In genomic region chr7:7953761-7954160, GRCh38 we compare ENCODE assay signal across 24 cellular contexts. TPM values are rescaled to one million over a fixed set of nuclear protein-coding genes. Genes with fewer than 3 reads are reported as not detected.
DNase-seq lines count a peak whose midpoint lies in the region; ATAC-seq, FAIRE-seq and TF ChIP-seq lines count a peak whose summit lies in the region.
"Had no signal": no experiment of that assay in that cellular context is flagged by ENCODE, and none has a peak within 500 bp of the region (broad histone marks: within the 10 kb centered on the region; RNA-seq: fewer than 3 reads in every experiment).

No MANE protein-coding gene starts in this region.

- POLR2A ChIA-PET in SK-N-SH (lab: Yijun Ruan, JAX), result interaction anchor here (1.6 kb wide), 1 partner anchor 10 kb away, joined by 4 read pairs; no protein-coding TSS in a partner anchor

- H3K4me2 ChIP-seq in SK-N-SH, result no peak overlapping the region
- H3K4me2 ChIP-seq: A549, BLaER1 had no signal

- peak; percentile 23 for FAIRE-seq in RCC 7860 (lab: Jason Lieb, UNC)
- FAIRE-seq: A549, GM12891, GM18507 had no signal

- H4K20me1 ChIP-seq in SK-N-SH (ENCODE audit: insufficient read depth), result no peaks in the 10 kb centered on the region
- H4K20me1 ChIP-seq: BLaER1 had no signal

- no peak for TF ChIP-seq EP300 in SK-N-SH (IDR thresholded peaks at IDR 0.05; ENCODE audit: borderline replicate concordance in 1 of 2, low read depth in 1 of 2, low read length in 1 of 2)

- no peak overlapping the region for H3K4me3 ChIP-seq in SK-N-SH (ENCODE audit: low read depth in 2 of 2, low read length in 1 of 2)
- H3K4me3 ChIP-seq in AG10803 (ENCODE audit: low read length), result no peak overlapping the region
- no peak overlapping the region for H3K4me3 ChIP-seq in thyroid gland (replicated peaks in 1 of 3)
- H3K4me3 ChIP-seq: A549, BLaER1, GM23338 had no signal

- peak; percentile 58 for ATAC-seq in SK-N-SH treated with all-trans-retinoic acid at 6 μM for 48 hours
- no peak for ATAC-seq in HG03565 (IDR thresholded peaks at IDR 0.05; ENCODE audit: unreplicated experiment)
- no peak for ATAC-seq in GM21737 (IDR thresholded peaks at IDR 0.05; ENCODE audit: unreplicated experiment)
- ATAC-seq: A549; CD8-positive, alpha-beta T cell; HCT116 had no signal

- no peak for TF ChIP-seq POLR2A in thyroid gland (IDR thresholded peaks at IDR 0.05)

- no peak overlapping the region for H2AFZ ChIP-seq in SK-N-SH (ENCODE audit: low read depth)
- H2AFZ ChIP-seq: GM23338 had no signal

- H3K27me3 ChIP-seq in SK-N-SH (ENCODE audit: insufficient read depth) (no peaks in the 10 kb centered on the region), thyroid gland (no peaks in the 10 kb centered on the region)
- H3K27me3 ChIP-seq: BLaER1 had no signal

- H3K27ac ChIP-seq in SK-N-SH (ENCODE audit: low read depth in 2 of 2, low read length in 1 of 2) (0 out of 4 replicates have a peak overlapping the region, but pooled peaks of 1 of the 2 experiments have one; percentile 9), thyroid gland (peak overlapping the region; percentile 78 to 96 (median 78))
- H3K27ac ChIP-seq: 22Rv1, A549, BLaER1, C4-2B had no signal

- H3K79me2 ChIP-seq in SK-N-SH (ENCODE audit: insufficient read depth), result no peaks in the 10 kb centered on the region

- peaks cover 7% of the 10 kb centered on the region for H3F3A ChIP-seq in SK-N-SH (replicated peaks; ENCODE audit: insufficient read depth)

- TF ChIP-seq RAD21 in SK-N-SH (IDR thresholded peaks at IDR 0.05; ENCODE audit: low read length), result no peak

- no peak overlapping the region for H3K9ac ChIP-seq in SK-N-SH
- H3K9ac ChIP-seq: BLaER1 had no signal

- H3K36me3 ChIP-seq in SK-N-SH (replicated peaks in 1 of 2; ENCODE audit: control insufficient read depth in 1 of 2, insufficient read depth in 2 of 2, low read length in 1 of 2), result no peaks in the 10 kb centered on the region
- no peaks in the 10 kb centered on the region for H3K36me3 ChIP-seq in thyroid gland
- H3K36me3 ChIP-seq: BLaER1 had no signal

- intact Hi-C loops in thyroid gland (cut with DNase I) (no loop called here), cardiac septum (cut with DNase I) (no loop called here)

- CTCF ChIA-PET in SK-N-SH (lab: Yijun Ruan, JAX), result interaction anchor here (0.8 to 4.5 kb wide), 4 partner anchors 9 to 13 kb away, joined by 3 to 20 read pairs (median 4); no protein-coding TSS in a partner anchor

- H3K9me3 ChIP-seq in SK-N-SH, result no peaks in the 10 kb centered on the region
- no peaks in the 10 kb centered on the region for H3K9me3 ChIP-seq in thyroid gland
- H3K9me3 ChIP-seq: A549, Caco-2 had no signal

- no peak for DNase-seq in SK-N-SH
- DNase-seq in AG10803 (ENCODE audit: low read depth), result peak; percentile 29
- DNase-seq in RCC 7860 (ENCODE audit: low spot score), result no peak
- DNase-seq in thyroid gland, result no peak
- no peak for DNase-seq in cardiac septum (ENCODE audit: low spot score)
- DNase-seq: ACHN; Caco-2; CD4-positive, CD25-positive, alpha-beta regulatory T cell; CD8-positive, alpha-beta T cell; DMS 273 treated with DMSO at 0.1 percent for 48 hours; DMS79; GF-D8; H9 had no signal

- TF ChIP-seq CTCF in SK-N-SH (IDR thresholded peaks at IDR 0.05) (no peak), AG10803 (conservative IDR thresholded peaks at IDR 0.05; ENCODE audit: low read length) (no peak), thyroid gland (IDR thresholded peaks at IDR 0.05) (no peak)

- no peaks in the 10 kb centered on the region for H3K9me2 ChIP-seq in SK-N-SH

- H3K4me1 ChIP-seq in SK-N-SH (ENCODE audit: control insufficient read depth in 1 of 2, insufficient read depth in 2 of 2, low read depth in 1 of 2, low read length in 1 of 2) (peaks cover 0 to 5% of the 10 kb centered on the region in 2 experiments; a peak in 1 of 4 replicates), thyroid gland (peaks cover 36 to 38% of the 10 kb centered on the region in 2 donors)
- H3K4me1 ChIP-seq: BLaER1 had no signal

TF ChIP-seq in SK-N-SH treated with all-trans-retinoic acid at 6 μM for 48 hours, 23 proteins besides CTCF, POLR2A, EP300 and RAD21:
- no peak for TF ChIP-seq ARNTL (CRISPR knock-in tag; IDR thresholded peaks at IDR 0.05; ENCODE audit: borderline replicate concordance, low read depth)

TF ChIP-seq in SK-N-SH, 30 proteins besides CTCF, POLR2A, EP300 and RAD21:
- TF ChIP-seq GABPA (IDR thresholded peaks at IDR 0.05; ENCODE audit: low read depth) (no peak), EZH2phosphoT487 (IDR thresholded peaks at IDR 0.05; ENCODE audit: borderline replicate concordance, low read depth) (no peak), IRF3 (IDR thresholded peaks at IDR 0.05; ENCODE audit: low read depth, low read length) (no peak), USF1 (IDR thresholded peaks at IDR 0.05; ENCODE audit: borderline replicate concordance, low read depth) (no peak), TAF1 (IDR thresholded peaks at IDR 0.05; ENCODE audit: borderline replicate concordance, low read depth, low read length) (no peak), PBX3 (IDR thresholded peaks at IDR 0.05) (no peak), CHD2 (IDR thresholded peaks at IDR 0.05; ENCODE audit: low read length, partially characterized antibody) (no peak), SMC3 (IDR thresholded peaks at IDR 0.05; ENCODE audit: low read depth, low read length) (no peak), JUND (IDR thresholded peaks at IDR 0.05) (no peak), ZBTB33 (IDR thresholded peaks at IDR 0.05; ENCODE audit: borderline replicate concordance, low read depth) (no peak), YY1 (IDR thresholded peaks at IDR 0.05; ENCODE audit: low read depth) (no peak), TCF12 (IDR thresholded peaks at IDR 0.05) (no peak), FOSL2 (IDR thresholded peaks at IDR 0.05; ENCODE audit: borderline replicate concordance, low read depth) (no peak), TEAD4 (IDR thresholded peaks at IDR 0.05; ENCODE audit: borderline replicate concordance, insufficient read depth) (no peak), SIN3A (IDR thresholded peaks at IDR 0.05; ENCODE audit: borderline replicate concordance, low read depth, low read length) (no peak), MAX (IDR thresholded peaks at IDR 0.05; ENCODE audit: low read depth) (no peak), MEF2A (IDR thresholded peaks at IDR 0.05; ENCODE audit: borderline replicate concordance, low read depth) (no peak), RFX5 (IDR thresholded peaks at IDR 0.05; ENCODE audit: low read length) (no peak), RXRA (IDR thresholded peaks at IDR 0.05; ENCODE audit: borderline replicate concordance, low read depth) (no peak)

RNA-seq across cellular contexts. Expression of gene GLCCI1, which starts 14.8 kb away (rescaled TPM):
- 5.5 and 7.5 TPM in 2 replicates for polyA plus RNA-seq in SK-N-SH (2012; rRNA removed)
- polyA plus RNA-seq in SK-N-SH (2012; cell fraction: cytosol; rRNA removed), result 7.4 and 10.7 TPM in 2 replicates
- polyA plus RNA-seq in SK-N-SH (2012; cell fraction: nucleus; rRNA removed), result 8.0 and 10.1 TPM in 2 replicates
- total RNA-seq in thyroid gland (100 to 1,000 TPM in 1 of 4 donors, 10 to 100 TPM in 3; 64.1 to 115 (median 68.9) TPM), cardiac septum (5.1 TPM)

Comparison
In these comparisons a context has a peak if more than half of its experiments do, and no peak if none do; other contexts are left out.
1. RNA of gene GLCCI1, which starts 14.8 kb away (total RNA-seq): 64.1 to 115 TPM in thyroid gland; 5.1 TPM in cardiac septum (single experiment); every median in the first group is over 10 times any median in the second.